8 cellular contexts compared by ENCODE assay signal in the genomic region with DNA sequence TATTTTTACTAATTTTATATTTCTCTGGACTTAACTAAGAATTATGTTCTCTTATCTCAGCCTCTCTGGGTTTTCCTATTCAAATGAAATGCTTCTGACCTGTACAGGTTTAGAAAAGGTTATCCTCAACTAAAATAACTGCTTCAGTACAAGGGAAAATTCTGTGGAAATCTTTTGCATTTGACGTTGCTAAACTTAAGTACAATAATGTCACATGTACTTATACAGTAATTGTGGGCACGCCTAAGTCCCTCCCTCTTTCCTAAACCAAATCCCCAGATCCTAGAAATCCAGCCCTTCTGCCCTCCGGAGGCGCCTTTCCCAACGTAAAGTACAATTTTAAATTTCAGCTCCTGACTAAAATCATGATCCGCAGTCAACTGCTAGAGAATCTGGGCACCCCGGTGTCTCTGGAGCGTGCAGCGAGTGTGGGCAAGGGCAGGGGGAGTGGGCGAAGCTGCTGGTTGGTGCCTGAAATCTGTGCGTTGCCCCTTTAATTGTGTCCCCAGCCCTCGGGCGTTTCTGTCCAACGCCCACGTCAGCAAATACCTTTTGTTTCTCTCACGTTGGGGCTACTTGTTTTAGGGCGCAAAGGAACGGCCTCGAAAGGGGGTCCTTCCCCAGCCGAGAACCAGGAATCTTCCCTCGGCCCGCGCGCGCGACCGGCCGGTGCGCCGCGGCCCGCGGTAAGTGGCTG. TPM values are rescaled to one million over a fixed set of nuclear protein-coding genes. Genes with fewer than 3 reads are reported as not detected.
DNase-seq lines count a peak whose midpoint lies in the region; ATAC-seq lines count a peak whose summit lies in the region.

A gene (plus strand): TSS at position 541 of the 697 bp plus-strand sequence. CDS start 53,505 bp downstream, outside the sequence.

- peak; percentile 60 for DNase-seq in DMS153 treated with DMSO at 0.1 percent for 48 hours (lab: John Stamatoyannopoulos, UW; ENCODE audit: unreplicated experiment)
- DNase-seq in KG1 (lab: John Stamatoyannopoulos, UW) = peak; percentile 25
- DNase-seq in SJSA1 (ENCODE audit: low read depth in 1 of 2, low spot score in 2 of 2) = peak; percentile 61 to 76
- DNase-seq in central memory CD8-positive, alpha-beta T cell (ENCODE audit: low spot score in 2 of 2) = no peak
- DNase-seq in inferior parietal cortex (ENCODE audit: extremely low spot score) = peak; percentile 42

- H3K27ac Mint-ChIP-seq in central memory CD8-positive, alpha-beta T cell (ENCODE audit: low read depth) = no peak within 1 kb of the TSS

- peak within 1 kb of the TSS; percentile 53 to 82 (median 70) for H3K9ac ChIP-seq in skeletal muscle tissue (ENCODE audit: low read depth in 1 of 3, low read length in 3 of 3)

- H3K9me3 ChIP-seq in SJSA1 (replicated peaks) (no peaks in the 10 kb centered on the region), skeletal muscle tissue (ENCODE audit: control insufficient read depth in 3 of 3, low read length in 3 of 3) (no peaks in the 10 kb centered on the region)

- peaks cover 16% of the 10 kb centered on the region for H3K4me1 ChIP-seq in SJSA1 (replicated peaks)
- H3K4me1 ChIP-seq in skeletal muscle tissue (ENCODE audit: control insufficient read depth in 3 of 3, insufficient read depth in 3 of 3, low read length in 3 of 3) = peaks cover 9 to 10% (median 9%) of the 10 kb centered on the region in 3 donors

- H3K36me3 Mint-ChIP-seq in central memory CD8-positive, alpha-beta T cell (ENCODE audit: insufficient read depth) = peaks cover 4% of the 10 kb centered on the region

- H3K27ac ChIP-seq in SJSA1 = peak within 1 kb of the TSS; percentile 59; the same call in 1 of the 2 replicates
- no peak within 1 kb of the TSS for H3K27ac ChIP-seq in skeletal muscle tissue (ENCODE audit: low read depth, low read length)

- no peaks in the 10 kb centered on the region for H3K9me3 Mint-ChIP-seq in central memory CD8-positive, alpha-beta T cell

- peaks cover 10% of the 10 kb centered on the region for H3K4me1 Mint-ChIP-seq in central memory CD8-positive, alpha-beta T cell

- H3K36me3 ChIP-seq in SJSA1 = peaks cover 3% of the 10 kb centered on the region; the same call in 1 of the 2 replicates
- H3K36me3 ChIP-seq in skeletal muscle tissue (ENCODE audit: control insufficient read depth in 3 of 3, insufficient read depth in 3 of 3, low read length in 3 of 3) = no peaks in the 10 kb centered on the region

- no peaks in the 10 kb centered on the region for H3K27me3 ChIP-seq in SJSA1 (replicated peaks)
- no peaks in the 10 kb centered on the region for H3K27me3 ChIP-seq in skeletal muscle tissue (ENCODE audit: control insufficient read depth in 3 of 3, insufficient read depth in 3 of 3, low read length in 3 of 3)

- peak within 1 kb of the TSS; percentile 73 for H3K4me3 ChIP-seq in SJSA1
- peak within 1 kb of the TSS; percentile 79 to 84 (median 84) for H3K4me3 ChIP-seq in skeletal muscle tissue (ENCODE audit: low read length in 3 of 3)

- peak within 1 kb of the TSS; percentile 83 for H3K4me3 Mint-ChIP-seq in central memory CD8-positive, alpha-beta T cell

- H3K27me3 Mint-ChIP-seq in central memory CD8-positive, alpha-beta T cell = peaks cover 68% of the 10 kb centered on the region

- peak; percentile 14 for ATAC-seq in central memory CD8-positive, alpha-beta T cell (replicated peaks; ENCODE audit: extremely low read depth, poor library complexity, severe bottlenecking)
- ATAC-seq in GM21786 (IDR thresholded peaks at IDR 0.05; ENCODE audit: unreplicated experiment) = no peak
- ATAC-seq in GM21423 (IDR thresholded peaks at IDR 0.05; ENCODE audit: unreplicated experiment) = no peak

RNA-seq across cellular contexts. Expression of the gene that starts here (rescaled TPM):
- total RNA-seq in SJSA1 (2014; rRNA removed; shearing (Covaris generic)) = 7.3 and 8.6 TPM in 2 replicates
- total RNA-seq in skeletal muscle tissue = 10.4 TPM

Comparison
In these comparisons a context has a peak if more than half of its experiments do, and no peak if none do; other contexts are left out.
1. DNase-seq: peak in DMS153 treated with DMSO at 0.1 percent for 48 hours (single experiment), KG1 (single experiment), SJSA1 (2 of 2) and inferior parietal cortex (single experiment); none in central memory CD8-positive, alpha-beta T cell (0 of 2).